In the genomic region with DNA sequence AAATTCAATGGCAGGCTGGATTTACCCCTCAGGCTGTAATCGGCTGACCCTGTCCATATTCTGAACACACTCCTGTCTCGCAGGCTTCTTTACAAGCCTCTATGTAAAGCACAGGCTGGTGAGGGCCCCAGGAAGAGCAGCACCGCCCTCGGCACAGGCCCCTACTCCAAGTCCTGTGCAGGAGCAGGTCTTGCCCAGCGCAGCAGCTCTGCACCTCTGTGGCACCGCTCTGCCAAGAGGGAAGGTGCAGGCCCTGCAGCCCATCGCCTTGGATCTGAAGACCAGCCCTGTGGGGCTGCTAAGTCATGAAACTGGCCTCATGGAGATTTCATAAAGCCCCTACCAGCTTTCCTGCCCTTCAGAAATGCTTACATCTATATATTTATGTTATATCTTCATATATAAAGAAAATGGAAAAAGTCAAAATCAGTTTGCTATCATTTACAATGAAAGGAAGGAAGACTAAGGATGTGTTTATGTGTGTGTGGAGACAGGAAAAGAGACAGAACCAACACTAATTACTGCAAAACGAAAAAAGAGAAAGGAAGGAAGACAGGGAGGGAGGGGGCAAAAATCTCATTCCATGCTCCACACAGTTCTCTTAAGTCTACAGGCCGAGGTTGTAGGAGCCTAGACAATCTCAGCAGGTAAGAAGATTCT, we compare ENCODE assay signal across 16 cellular contexts. TPM values are rescaled to one million over a fixed set of nuclear protein-coding genes. Genes with fewer than 3 reads are reported as not detected.
A peak's percentile ranks its signal among the peaks of the same experiment; 100 is the strongest.
DNase-seq lines count a peak whose midpoint lies in the region; FAIRE-seq and TF ChIP-seq lines count a peak whose summit lies in the region.
"Had no signal": no experiment of that assay in that cellular context is flagged by ENCODE, and none has a peak within 500 bp of the region (broad histone marks: within the 10 kb centered on the region; RNA-seq: fewer than 3 reads in every experiment).

No MANE protein-coding gene starts in this region.

- H3K23ac ChIP-seq in H1 (ENCODE audit: insufficient read length), result no peak overlapping the region

- no peaks in the 10 kb centered on the region for H4K20me1 ChIP-seq in H1 (replicated peaks in 1 of 2; ENCODE audit: control insufficient read depth in 1 of 2, insufficient read depth in 2 of 2, low read length in 2 of 2)
- H4K20me1 ChIP-seq: BLaER1 treated with 17β-estradiol and CSF1 and Interleukin-3, amounts not matched to agents 10 nM and 100 nM had no signal

- H2BK20ac ChIP-seq in H1 (ENCODE audit: low read length), result no peak overlapping the region

- no peak overlapping the region for H3K4me3 ChIP-seq in right atrium auricular region
- no peak overlapping the region for H3K4me3 ChIP-seq in H1 (ENCODE audit: extremely low read depth in 1 of 4, insufficient read depth in 2 of 4, low read depth in 3 of 4, low read length in 4 of 4)
- no peak overlapping the region for H3K4me3 ChIP-seq in stomach
- H3K4me3 ChIP-seq: BLaER1 treated with 17β-estradiol and CSF1 and Interleukin-3, amounts not matched to agents 10 nM and 100 nM; GM23338 had no signal

- H3K14ac ChIP-seq in H1 (ENCODE audit: insufficient read length), result no peak overlapping the region

- no peak overlapping the region for H2BK5ac ChIP-seq in H1 (ENCODE audit: low read depth, low read length)

- H3K36me3 ChIP-seq in right atrium auricular region (peaks cover 21% of the 10 kb centered on the region), H1 (ENCODE audit: control insufficient read depth in 2 of 4, insufficient read depth in 4 of 4, low read length in 3 of 4) (no peaks in the 10 kb centered on the region), stomach (peaks cover 0 to 33% (median 22%) of the 10 kb centered on the region in 4 donors)
- H3K36me3 ChIP-seq: BLaER1 treated with 17β-estradiol and CSF1 and Interleukin-3, amounts not matched to agents 10 nM and 100 nM had no signal

- no peak overlapping the region for H3K18ac ChIP-seq in H1 (ENCODE audit: extremely low read depth, low read length)

- H2BK12ac ChIP-seq in H1 (ENCODE audit: low read depth, low read length), result no peak overlapping the region

- H4K5ac ChIP-seq in H1 (ENCODE audit: insufficient read length, low read depth, low read length), result no peak overlapping the region

- no peak overlapping the region for H2AK5ac ChIP-seq in H1 (ENCODE audit: low read depth, low read length)

- H3K23me2 ChIP-seq in H1 (ENCODE audit: low read depth, low read length), result no peaks in the 10 kb centered on the region; the same call in 1 of the 2 replicates

- DNase-seq in right atrium auricular region (ENCODE audit: low spot score) (peak; percentile 55), cardiac septum (ENCODE audit: low spot score) (no peak), H1 (ENCODE audit: low read depth in 1 of 2, low spot score in 2 of 2) (no peak), stomach (no peak), HEK293T (ENCODE audit: extremely low spot score) (no peak), NOMO-1 treated with DMSO at 0.1 percent for 48 hours (lab: John Stamatoyannopoulos, UW; ENCODE audit: unreplicated experiment) (no peak)
- DNase-seq: Calu3; CD8-positive, alpha-beta T cell; DMS79 treated with DMSO at 0.1 percent for 48 hours; GF-D8 had no signal

- no peak overlapping the region for H2AFZ ChIP-seq in H1 (ENCODE audit: low read length)
- H2AFZ ChIP-seq: GM23338 had no signal

- peaks cover 0 to 58% of the 10 kb centered on the region in 2 donors for H3K4me1 ChIP-seq in right atrium auricular region
- no peaks in the 10 kb centered on the region; a peak in 1 of 7 replicates for H3K4me1 ChIP-seq in H1 (replicated peaks in 1 of 4; ENCODE audit: control insufficient read depth in 3 of 4, insufficient read depth in 4 of 4, low read length in 3 of 4)
- H3K4me1 ChIP-seq in stomach, result peaks cover 19 to 37% (median 32%) of the 10 kb centered on the region in 4 donors

- FAIRE-seq in H1 (lab: Jason Lieb, UNC), result no peak
- FAIRE-seq: HepG2 had no signal

- CTCF ChIA-PET in H1 (lab: Charles Lee; ENCODE audit: partially characterized antibody), result interaction anchor here (0.8 to 2.0 kb wide), 3 partner anchors 9 to 13 kb away, joined by 3 to 6 read pairs (median 3); no protein-coding TSS in a partner anchor
- CTCF ChIA-PET in HEK293T (lab: Yijun Ruan, JAX), result no interaction called here

- no peak overlapping the region for H4K91ac ChIP-seq in H1 (replicated peaks; ENCODE audit: insufficient read length, low read length)

- no peak for TF ChIP-seq POLR2A in H1 (IDR thresholded peaks at IDR 0.05; ENCODE audit: control extremely low read depth in 1 of 2, low read depth in 2 of 2, low read length in 2 of 2)
- TF ChIP-seq POLR2A in stomach (IDR thresholded peaks at IDR 0.05), result no peak

- no peak overlapping the region for H2BK120ac ChIP-seq in H1 (replicated peaks; ENCODE audit: low read depth, low read length)

- TF ChIP-seq CTCF in right atrium auricular region (IDR thresholded peaks at IDR 0.05), result no peak
- no peak for TF ChIP-seq CTCF in H1 (IDR thresholded peaks at IDR 0.05; ENCODE audit: control extremely low read depth in 1 of 3, insufficient read depth in 1 of 3, low read depth in 1 of 3, low read length in 3 of 3)
- TF ChIP-seq CTCF in stomach (IDR thresholded peaks at IDR 0.05), result no peak

- POLR2A ChIA-PET in H1 (lab: Charles Lee; ENCODE audit: partially characterized antibody) (no interaction called here), HEK293T (lab: Yijun Ruan, JAX) (interaction anchor here (1.6 kb wide), 1 partner anchor 163 kb away, joined by 3 read pairs; no protein-coding TSS in a partner anchor)

- no peaks in the 10 kb centered on the region for H3K79me1 ChIP-seq in H1 (ENCODE audit: low read depth, low read length)

- H3K27me3 ChIP-seq in right atrium auricular region, result no peaks in the 10 kb centered on the region
- no peaks in the 10 kb centered on the region; a peak in 1 of 7 replicates for H3K27me3 ChIP-seq in H1 (replicated peaks in 1 of 4; ENCODE audit: control insufficient read depth in 3 of 4, extremely low read depth in 1 of 4, insufficient read depth in 3 of 4, low read length in 3 of 4)
- peaks cover 0 to 8% (median 0%) of the 10 kb centered on the region in 3 donors for H3K27me3 ChIP-seq in stomach
- H3K27me3 ChIP-seq: BLaER1 treated with 17β-estradiol and CSF1 and Interleukin-3, amounts not matched to agents 10 nM and 100 nM had no signal

- no peak overlapping the region for H3K9ac ChIP-seq in H1 (replicated peaks in 1 of 4; ENCODE audit: extremely low read depth in 1 of 4, low read depth in 3 of 4, low read length in 3 of 4)
- H3K9ac ChIP-seq: BLaER1 treated with 17β-estradiol and CSF1 and Interleukin-3, amounts not matched to agents 10 nM and 100 nM had no signal

- no peak overlapping the region for H3K4me2 ChIP-seq in H1 (ENCODE audit: insufficient read depth in 1 of 2, low read depth in 2 of 2, low read length in 2 of 2)
- H3K4me2 ChIP-seq: GM23338 had no signal

- no peak overlapping the region for H2BK15ac ChIP-seq in H1 (ENCODE audit: low read length)

- H3K56ac ChIP-seq in H1 (replicated peaks; ENCODE audit: insufficient read length, low read depth, low read length), result no peak overlapping the region

- H3K4ac ChIP-seq in H1 (replicated peaks; ENCODE audit: insufficient read length, low read depth, low read length), result no peak overlapping the region

- TF ChIP-seq EP300 in H1 (IDR thresholded peaks at IDR 0.05; ENCODE audit: borderline replicate concordance in 1 of 2, low read depth in 2 of 2, low read length in 2 of 2), result no peak
- TF ChIP-seq EP300 in stomach (IDR thresholded peaks at IDR 0.05), result no peak

- H3K9me3 ChIP-seq in right atrium auricular region (no peaks in the 10 kb centered on the region), H1 (ENCODE audit: insufficient read depth in 2 of 2, low read depth in 1 of 2, low read length in 1 of 2) (no peaks in the 10 kb centered on the region), stomach (peaks cover 0 to 1% (median 0%) of the 10 kb centered on the region in 4 donors)
- H3K9me3 ChIP-seq: BLaER1 treated with 17β-estradiol and CSF1 and Interleukin-3, amounts not matched to agents 10 nM and 100 nM had no signal

- H3K27ac ChIP-seq in right atrium auricular region (no peak overlapping the region), H1 (ENCODE audit: low read depth, low read length) (no peak overlapping the region), stomach (peak overlapping the region in 3 of 5 donors; percentile 82 to 85 (median 83))
- H3K27ac ChIP-seq: BLaER1 treated with 17β-estradiol and CSF1 and Interleukin-3, amounts not matched to agents 10 nM and 100 nM had no signal

- no peaks in the 10 kb centered on the region for H3K79me2 ChIP-seq in H1 (ENCODE audit: control insufficient read depth in 1 of 2, insufficient read depth in 2 of 2, low read length in 2 of 2)

- no peak for TF ChIP-seq RAD21 in H1 (IDR thresholded peaks at IDR 0.05 in 1 of 2, conservative IDR thresholded peaks at IDR 0.05 in 1 of 2; ENCODE audit: low read depth in 2 of 2, low read length in 2 of 2)

- 84% methylated on average over 9 of the region's 9 CpGs; no CpG with 5 or more reads in 1 of the 2 experiments for whole genome bisulfite sequencing in H1 (ENCODE audit: extremely low coverage in 1 of 2, insufficient coverage in 1 of 2, insufficient read length in 1 of 2, insufficient replicate concordance in 2 of 2, low coverage in 1 of 2, low lambda C conversion rate in 2 of 2, missing lambda C conversion rate in 1 of 2), 2 experiments
- 66 to 82% (median 73%) methylated on average over 9 of the region's 9 CpGs for WGBS in stomach, 5 donors

- intact Hi-C loops in cardiac septum (cut with DNase I) (loop anchor here (5.0 kb wide), 1 partner anchor 37 kb away; no protein-coding TSS in a partner anchor), stomach (cut with DNase I; ENCODE audit: low total_unique reads) (no loop called here)

- H4K8ac ChIP-seq in H1 (ENCODE audit: extremely low read depth, insufficient read depth, low read length), result no peak overlapping the region

RNA-seq across cellular contexts. Expression of a gene that starts 9.6 kb away (rescaled TPM):
- total RNA-seq in right atrium auricular region, result 100 to 1,000 TPM; 162 to 227 TPM
- total RNA-seq in cardiac septum, result 44.9 TPM
- 1.2 TPM in 2 replicates for total RNA-seq in H1 (2021; fragmentation: NEBNext Ultra II Directional; extraction: Animal tissue kit (Norgen Biotek cat#: 25700))
- 2.1 and 2.2 TPM in 2 replicates for polyA plus RNA-seq in H1 (2011; rRNA removed)
- polyA plus RNA-seq in H1 (2011; cell fraction: cytosol; rRNA removed), result 1.7 TPM
- 1.9 TPM for polyA plus RNA-seq in H1 (2011; cell fraction: nucleus; rRNA removed)
- 0.48 to 1.3 TPM (median 1.2 TPM) in 4 replicates for polyA plus RNA-seq in H1 (2012, experiment 1 of 2)
- polyA plus RNA-seq in H1 (2012, experiment 2 of 2), result 1.3 TPM
- 0.91 TPM for polyA plus RNA-seq in H1 (2013, experiment 1 of 2)
- polyA plus RNA-seq in H1 (2013, experiment 2 of 2), result 0.87 TPM
- polyA minus RNA-seq in H1 (2011; rRNA and poly(A)+ RNA removed), result 1.0 TPM in 1 of 2 replicates, not detected in the other
- not detected for polyA minus RNA-seq in H1 (2011; cell fraction: cytosol; rRNA and poly(A)+ RNA removed)
- not detected for polyA minus RNA-seq in H1 (2011; cell fraction: nucleus; rRNA and poly(A)+ RNA removed)
- total RNA-seq in stomach, result 100 to 1,000 TPM in 1 of 5 donors, 10 to 100 TPM in 4; 59.3 to 108 (median 87.6) TPM
- polyA plus RNA-seq in stomach, result 100 to 1,000 TPM in 1 of 3 donors, 10 to 100 TPM in 2; 29.4 to 157 (median 90.1) TPM
- total RNA-seq: A172; CD8-positive, alpha-beta T cell; HepG2 had no signal
- polyA plus RNA-seq: HepG2 had no signal

RNA-seq across cellular contexts. Expression of a gene that starts 10.0 kb away (rescaled TPM):
- total RNA-seq in right atrium auricular region (100 to 1,000 TPM in 1 of 2 donors, 10 to 100 TPM in 1; 56.3 to 102 TPM), cardiac septum (26.1 TPM), stomach (100 to 1,000 TPM in 1 of 5 donors, 10 to 100 TPM in 4; 14.7 to 116 (median 35.8) TPM)
- total RNA-seq in H1 (2021; fragmentation: NEBNext Ultra II Directional; extraction: Animal tissue kit (Norgen Biotek cat#: 25700)), result 0.90 and 1.3 TPM in 2 replicates
- polyA plus RNA-seq in H1 (2011; rRNA removed) (0.71 and 1.5 TPM in 2 replicates), stomach (10 to 100 TPM; 21.4 to 92.0 (median 62.0) TPM)
- 0.45 TPM for polyA plus RNA-seq in H1 (2011; cell fraction: cytosol; rRNA removed)
- 0.81 TPM for polyA plus RNA-seq in H1 (2011; cell fraction: nucleus; rRNA removed)
- 0.39 to 1.4 TPM (median 1.0 TPM) in 4 replicates for polyA plus RNA-seq in H1 (2012, experiment 1 of 2)
- 1.4 TPM for polyA plus RNA-seq in H1 (2012, experiment 2 of 2)
- polyA plus RNA-seq in H1 (2013, experiment 1 of 2), result 0.69 TPM
- 0.75 TPM for polyA plus RNA-seq in H1 (2013, experiment 2 of 2)
- polyA minus RNA-seq in H1 (2011; rRNA and poly(A)+ RNA removed), result 0.78 TPM in 1 of 2 replicates, not detected in the other
- not detected for polyA minus RNA-seq in H1 (2011; cell fraction: cytosol; rRNA and poly(A)+ RNA removed)
- polyA minus RNA-seq in H1 (2011; cell fraction: nucleus; rRNA and poly(A)+ RNA removed), result not detected
- total RNA-seq: A172, B cell, GM23338, H7, HepG2 had no signal
- polyA plus RNA-seq: HepG2 had no signal

RNA-seq across cellular contexts. Expression of a gene that starts 53.3 kb away (rescaled TPM):
- total RNA-seq in right atrium auricular region, result 10 to 100 TPM; 14.5 to 22.2 TPM
- total RNA-seq in cardiac septum, result 6.6 TPM
- not detected in 2 replicates for total RNA-seq in H1 (2021; fragmentation: NEBNext Ultra II Directional; extraction: Animal tissue kit (Norgen Biotek cat#: 25700))
- polyA plus RNA-seq in H1 (2011; rRNA removed), result not detected in 2 replicates
- not detected for polyA plus RNA-seq in H1 (2011; cell fraction: cytosol; rRNA removed)
- not detected for polyA plus RNA-seq in H1 (2011; cell fraction: nucleus; rRNA removed)
- not detected in 4 replicates for polyA plus RNA-seq in H1 (2012, experiment 1 of 2)
- polyA plus RNA-seq in H1 (2012, experiment 2 of 2), result not detected
- polyA plus RNA-seq in H1 (2013, experiment 1 of 2), result not detected
- not detected for polyA plus RNA-seq in H1 (2013, experiment 2 of 2)
- not detected in 2 replicates for polyA minus RNA-seq in H1 (2011; rRNA and poly(A)+ RNA removed)
- polyA minus RNA-seq in H1 (2011; cell fraction: cytosol; rRNA and poly(A)+ RNA removed), result not detected
- polyA minus RNA-seq in H1 (2011; cell fraction: nucleus; rRNA and poly(A)+ RNA removed), result not detected
- 10 to 100 TPM in 4 of 5 donors, 1 to 10 TPM in 1; 7.0 to 25.2 (median 20.9) TPM for total RNA-seq in stomach
- polyA plus RNA-seq in stomach, result 10 to 100 TPM; 10.0 to 16.3 (median 14.0) TPM
- total RNA-seq: A172, Calu3, GM23338, H7, HepG2 had no signal
- polyA plus RNA-seq: GM23338, HepG2 had no signal

Comparison
In these comparisons a context has a peak if more than half of its experiments do, and no peak if none do; other contexts are left out.
1. H3K27ac ChIP-seq: peak in stomach (3 of 5); none in right atrium auricular region (0 of 2) and H1 (single experiment).
2. RNA of a gene that starts 9.6 kb away (total RNA-seq): 162 to 227 TPM in right atrium auricular region, 59.3 to 108 TPM in stomach and 44.9 TPM in cardiac septum (single experiment); 1.2 TPM in H1; every median in the first group is over 10 times any median in the second.